Comparison of ENCODE assay signal across 11 cellular contexts in the genomic region with DNA sequence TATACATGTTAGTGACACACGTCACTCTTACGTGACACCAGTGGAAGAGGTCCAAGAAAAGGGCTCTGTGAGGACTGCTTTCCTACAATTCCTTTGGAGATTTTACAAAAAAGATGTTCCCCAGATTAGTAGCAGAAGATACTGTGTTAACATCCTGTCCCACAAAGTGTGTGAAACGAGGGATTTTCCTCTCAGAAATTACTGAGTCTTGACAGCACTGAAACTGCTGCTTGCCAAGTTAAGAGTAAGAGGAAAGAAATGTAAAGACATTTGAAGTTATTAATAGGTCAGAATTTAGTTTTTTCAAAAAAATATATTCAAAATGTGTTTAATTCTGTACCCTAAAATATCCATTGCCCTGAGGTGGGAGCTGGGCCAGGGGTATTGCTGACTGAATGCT. TPM values are rescaled to one million over a fixed set of nuclear protein-coding genes. Genes with fewer than 3 reads are reported as not detected.
DNase-seq lines count a peak whose midpoint lies in the region; ATAC-seq and TF ChIP-seq lines count a peak whose summit lies in the region.
"Had no signal": no experiment of that assay in that cellular context is flagged by ENCODE, and none has a peak within 500 bp of the region (broad histone marks: within the 10 kb centered on the region; RNA-seq: fewer than 3 reads in every experiment).

No MANE protein-coding gene starts in this region.

- no peaks in the 10 kb centered on the region for H3K27me3 ChIP-seq in thoracic aorta (replicated peaks; ENCODE audit: insufficient read depth)

- TF ChIP-seq CTCF in VCaP (conservative IDR thresholded peaks at IDR 0.05) (no peak), fibroblast of mammary gland (conservative IDR thresholded peaks at IDR 0.05; ENCODE audit: control insufficient read depth, insufficient read depth, low read depth, low read length) (no peak), thoracic aorta (IDR thresholded peaks at IDR 0.05) (no peak)

- no peak overlapping the region for H3K4me3 ChIP-seq in fibroblast of mammary gland (ENCODE audit: control insufficient read depth, low read depth, low read length)
- no peak overlapping the region for H3K4me3 ChIP-seq in thoracic aorta
- H3K4me3 ChIP-seq: mucosa of descending colon had no signal

- H3K36me3 ChIP-seq in thoracic aorta: peaks cover 5% of the 10 kb centered on the region

- no peaks in the 10 kb centered on the region for H3K9me3 ChIP-seq in thoracic aorta
- H3K9me3 ChIP-seq: mucosa of descending colon had no signal

- intact Hi-C loops in sciatic nerve (cut with DNase I): no loop called here

- peaks cover 18 to 37% of the 10 kb centered on the region in 2 donors for H3K4me1 ChIP-seq in thoracic aorta (ENCODE audit: control insufficient read depth in 1 of 2, low read depth in 2 of 2)

- H3K27ac ChIP-seq in VCaP (peak overlapping the region; percentile 91), thoracic aorta (peak overlapping the region; percentile 72 to 89)

- no peak for ATAC-seq in thoracic aorta (ENCODE audit: insufficient number of reproducible peaks, low FRiP score, low read depth)
- ATAC-seq in HG02610 (IDR thresholded peaks at IDR 0.05; ENCODE audit: unreplicated experiment): no peak
- ATAC-seq in sciatic nerve: no peak

- DNase-seq in GM03348 (ENCODE audit: low spot score): peak; percentile 57
- peak; percentile 84 for DNase-seq in fibroblast of mammary gland (ENCODE audit: low read depth)
- DNase-seq in thoracic aorta (ENCODE audit: low spot score): no peak
- DNase-seq in central memory CD4-positive, alpha-beta T cell: no peak
- no peak for DNase-seq in cerebellum (ENCODE audit: low spot score)
- no peak for DNase-seq in sciatic nerve (ENCODE audit: low spot score)
- DNase-seq: hippocampal formation, NCI-H1694 had no signal

RNA-seq across cellular contexts. Expression of a gene that starts 58.8 kb away (rescaled TPM):
- total RNA-seq in thoracic aorta (1 to 10 TPM; 5.1 to 6.9 TPM), cerebellum (7.9 TPM), sciatic nerve (1.2 TPM)

Comparison
In these comparisons a context has a peak if more than half of its experiments do, and no peak if none do; other contexts are left out.
1. DNase-seq: peak in GM03348 (single experiment) and fibroblast of mammary gland (single experiment); none in thoracic aorta (single experiment), central memory CD4-positive, alpha-beta T cell (single experiment), cerebellum (single experiment) and sciatic nerve (single experiment).